Comparison of ENCODE assay signal across 28 cellular contexts in genomic region chrX:139246295-139246694, GRCh38.
"Had no signal": no experiment of that assay in that cellular context is flagged by ENCODE, and none has a peak within 500 bp of the region (broad histone marks: within the 10 kb centered on the region; RNA-seq: fewer than 3 reads in every experiment).

No MANE protein-coding gene starts in this region.

- H3K9me3 Mint-ChIP-seq: dendritic cell treated with granulocyte-macrophage colony-stimulating factor and Interleukin-4, amounts not matched to agents 40 ng/mL and 50 ng/mL, for 4 days; memory B cell had no signal

- H3K27me3 ChIP-seq: body of pancreas, foreskin keratinocyte, neutrophil, right atrium auricular region, thyroid gland, upper lobe of right lung had no signal

- H3K4me1 Mint-ChIP-seq: activated naive CD8-positive, alpha-beta T cell treated with anti-CD3 and anti-CD28 coated beads, Interleukin-2, amount 10 ng/mL, durations not matched to agents 7 days and 5 days; memory B cell; WTC11 had no signal

- H3K4me3 Mint-ChIP-seq: activated naive CD8-positive, alpha-beta T cell treated with anti-CD3 and anti-CD28 coated beads, Interleukin-2, amount 10 ng/mL, durations not matched to agents 7 days and 5 days; activated T-cell treated with anti-CD3 and anti-CD28 coated beads, Interleukin-2, amount 50 U/mL, for 4 hours; dendritic cell treated with granulocyte-macrophage colony-stimulating factor and Interleukin-4, amounts not matched to agents 40 ng/mL and 50 ng/mL, for 4 days; memory B cell; natural killer cell treated with Interleukin-12 subunit alpha and Interleukin-12 subunit beta and Interleukin-15 and Interleukin-18, amount 100 ng/mL, for 72 hours; WTC11 had no signal

- H3K9me3 ChIP-seq: body of pancreas, neutrophil, pancreas, psoas muscle, thyroid gland, upper lobe of right lung had no signal

- H3K4me1 ChIP-seq: body of pancreas, foreskin keratinocyte, pancreas, psoas muscle, right atrium auricular region, thyroid gland, upper lobe of right lung had no signal

- DNase-seq: activated CD4-positive, alpha-beta T cell treated with anti-CD3 and anti-CD28 coated beads, Interleukin-2, amount 50 U/mL, for 4 hours; activated CD8-positive, alpha-beta memory T cell treated with anti-CD3 and anti-CD28 coated beads for 24 hours; activated CD8-positive, alpha-beta memory T cell treated with anti-CD3 and anti-CD28 coated beads, Interleukin-2, amount 50 U/mL, for 48 hours; activated naive CD4-positive, alpha-beta T cell treated with Interleukin-2 at 50 U/mL for 16 hours; activated naive CD8-positive, alpha-beta T cell treated with anti-CD3 and anti-CD28 coated beads, Interleukin-2, amount 10 ng/mL, durations not matched to agents 7 days and 5 days; activated T-cell treated with anti-CD3 and anti-CD28 coated beads, Interleukin-2, amount 50 U/mL, for 4 hours; amniotic stem cell; body of pancreas; caudate nucleus; effector CD4-positive, alpha-beta T cell; erythroblast; foreskin keratinocyte; left ventricle myocardium superior; pancreas; psoas muscle; stimulated activated CD4-positive, alpha-beta T cell treated with anti-CD3 and anti-CD28 coated beads, Interleukin-4, amount 100 ng/mL, for 4 hours; stimulated activated naive CD8-positive, alpha-beta T cell treated with anti-CD3 and anti-CD28 coated beads, Interleukin-15, Interleukin-2, amounts not matched to agents 100 U/mL and 50 U/mL, for 24 hours; substantia nigra; T-helper 9 cell; thyroid gland; upper lobe of right lung had no signal

- H3K36me3 ChIP-seq: neutrophil, pancreas, right atrium auricular region, thyroid gland, upper lobe of right lung had no signal

- H3K36me3 Mint-ChIP-seq: activated naive CD8-positive, alpha-beta T cell treated with anti-CD3 and anti-CD28 coated beads, Interleukin-2, amount 10 ng/mL, durations not matched to agents 7 days and 5 days; memory B cell; WTC11 had no signal

- H3K27ac ChIP-seq: body of pancreas, foreskin keratinocyte, neutrophil, pancreas, psoas muscle, right atrium auricular region, thyroid gland, upper lobe of right lung had no signal

- H3K4me3 ChIP-seq: body of pancreas, pancreas, psoas muscle, right atrium auricular region, thyroid gland, upper lobe of right lung had no signal

- H3K27ac Mint-ChIP-seq: activated naive CD8-positive, alpha-beta T cell treated with anti-CD3 and anti-CD28 coated beads, Interleukin-2, amount 10 ng/mL, durations not matched to agents 7 days and 5 days; activated T-helper 2 cell treated with anti-CD3 and anti-CD28 coated beads, Interferon-gamma antibody, Interleukin-2, Interleukin-4, amounts not matched to agents 10 μg/mL and 5 μg/mL and 100 μg/mL, durations not matched to agents 14 hours and 24 hours and 36 hours; dendritic cell treated with granulocyte-macrophage colony-stimulating factor and Interleukin-4, amounts not matched to agents 40 ng/mL and 50 ng/mL, for 4 days; memory B cell; natural killer cell treated with Interleukin-12 subunit alpha and Interleukin-12 subunit beta and Interleukin-15 and Interleukin-18, amount 100 ng/mL, for 72 hours; WTC11 had no signal

- H3K27me3 Mint-ChIP-seq: activated naive CD8-positive, alpha-beta T cell treated with anti-CD3 and anti-CD28 coated beads, Interleukin-2, amount 10 ng/mL, durations not matched to agents 7 days and 5 days; dendritic cell treated with granulocyte-macrophage colony-stimulating factor and Interleukin-4, amounts not matched to agents 40 ng/mL and 50 ng/mL, for 4 days; memory B cell had no signal
